Comparison of ENCODE assay signal across 7 cellular contexts in genomic region chr11:133064152-133064877, GRCh38.
DNase-seq lines count a peak whose midpoint lies in the region; ATAC-seq, FAIRE-seq and TF ChIP-seq lines count a peak whose summit lies in the region.

No MANE protein-coding gene starts in this region.

- dilution Hi-C loops in keratinocyte (cut with MboI; ENCODE audit: extremely low pct_ligation_motif_present, low sequenced_read_pairs), result no loop called here

- no peak for ATAC-seq in GM18861 (IDR thresholded peaks at IDR 0.05; ENCODE audit: unreplicated experiment)

- peak overlapping the region; percentile 12 for H3K4me2 ChIP-seq in keratinocyte (ENCODE audit: control insufficient read depth, extremely low read depth, insufficient read depth, low read depth, low read length)
- peak overlapping the region; percentile 93 for H3K4me2 ChIP-seq in smooth muscle cell

- H3K79me2 ChIP-seq in keratinocyte (ENCODE audit: control insufficient read depth, insufficient read depth, low read length) (no peaks in the 10 kb centered on the region), smooth muscle cell (ENCODE audit: low read depth) (no peaks in the 10 kb centered on the region)

- no peak overlapping the region for H3K27ac ChIP-seq in caudate nucleus (ENCODE audit: low read depth, low read length)
- no peak overlapping the region for H3K27ac ChIP-seq in keratinocyte (ENCODE audit: control insufficient read depth, insufficient read depth, low read length)
- H3K27ac ChIP-seq in smooth muscle cell (ENCODE audit: low read depth), result no peak overlapping the region

- H3K9me1 ChIP-seq in keratinocyte (ENCODE audit: control insufficient read depth, extremely low read depth, insufficient read depth, low read length), result no peaks in the 10 kb centered on the region

- H3K9ac ChIP-seq in keratinocyte (ENCODE audit: control insufficient read depth, extremely low read depth, insufficient read depth, low read length) (no peak overlapping the region), smooth muscle cell (ENCODE audit: low read depth) (peak overlapping the region; percentile 70)

- peak; percentile 88 for DNase-seq in NCI-H2227 (lab: John Stamatoyannopoulos, UW; ENCODE audit: unreplicated experiment)
- peak in 51 of 61 donors; percentile 18 to 78 (median 51) for DNase-seq in caudate nucleus (lab: John Stamatoyannopoulos, UW)
- no peak for DNase-seq in keratinocyte (ENCODE audit: low read depth, low spot score)
- peak; percentile 59 for DNase-seq in smooth muscle cell (lab: John Stamatoyannopoulos, UW; ENCODE audit: unreplicated experiment)
- DNase-seq in GM19238 (ENCODE audit: insufficient read length, low spot score), result no peak

- peak overlapping the region; percentile 62 for H2AFZ ChIP-seq in keratinocyte (ENCODE audit: control insufficient read depth, low read length)
- peak overlapping the region; percentile 99 for H2AFZ ChIP-seq in smooth muscle cell (ENCODE audit: low read depth)

- no peaks in the 10 kb centered on the region for H3F3A ChIP-seq in smooth muscle cell (ENCODE audit: low read depth)

- no peaks in the 10 kb centered on the region for H3K4me1 ChIP-seq in keratinocyte (ENCODE audit: control insufficient read depth, extremely low read depth, insufficient read depth, low read length)
- no peaks in the 10 kb centered on the region for H3K4me1 ChIP-seq in smooth muscle cell (ENCODE audit: low read depth)

- H3K9me3 ChIP-seq in keratinocyte (ENCODE audit: control insufficient read depth, low read depth, low read length) (no peaks in the 10 kb centered on the region), smooth muscle cell (replicated peaks; ENCODE audit: low read depth) (no peaks in the 10 kb centered on the region)

- no peaks in the 10 kb centered on the region for H4K20me1 ChIP-seq in keratinocyte (ENCODE audit: control insufficient read depth, extremely low read depth, insufficient read depth, low read length)
- no peaks in the 10 kb centered on the region for H4K20me1 ChIP-seq in smooth muscle cell (ENCODE audit: low read depth)

- WGBS in smooth muscle cell (ENCODE audit: low lambda C conversion rate), result 3% methylated on average over 44 of the region's 44 CpGs

- H3K36me3 ChIP-seq in keratinocyte (ENCODE audit: control insufficient read depth in 2 of 2, extremely low read depth in 1 of 2, insufficient read depth in 2 of 2, low read length in 2 of 2), result no peaks in the 10 kb centered on the region
- no peaks in the 10 kb centered on the region for H3K36me3 ChIP-seq in smooth muscle cell (ENCODE audit: low read depth)

- H3K27me3 ChIP-seq in keratinocyte (ENCODE audit: control insufficient read depth, extremely low read depth, insufficient read depth, low read length) (no peaks in the 10 kb centered on the region), smooth muscle cell (ENCODE audit: low read depth) (peaks cover 34% of the 10 kb centered on the region)

- TF ChIP-seq CTCF in GM12875 (IDR thresholded peaks at IDR 0.05; ENCODE audit: borderline replicate concordance, insufficient read depth, low read depth, low read length) (peak; percentile 24; the same call in 1 of the 2 replicates), keratinocyte (optimal IDR thresholded peaks at IDR 0.05 in 1 of 3, IDR thresholded peaks at IDR 0.05 in 1 of 3, conservative IDR thresholded peaks at IDR 0.05 in 1 of 3; ENCODE audit: extremely low read depth in 1 of 3, insufficient read depth in 2 of 3, low read length in 3 of 3) (peak in 2 of 3 experiments; percentile 33 to 46), smooth muscle cell (IDR thresholded peaks at IDR 0.05; ENCODE audit: borderline replicate concordance, insufficient read depth, poor library complexity, severe bottlenecking) (peak; percentile 86)

- no peak for FAIRE-seq in keratinocyte (lab: Jason Lieb, UNC)

- H3K4me3 ChIP-seq in GM12875 (ENCODE audit: low read depth, low read length), result no peak overlapping the region
- H3K4me3 ChIP-seq in keratinocyte (ENCODE audit: control insufficient read depth in 2 of 3, extremely low read depth in 1 of 3, insufficient read depth in 2 of 3, low read depth in 1 of 3, low read length in 3 of 3), result peak overlapping the region in 1 of 3 experiments; percentile 17
- peak overlapping the region; percentile 61 for H3K4me3 ChIP-seq in smooth muscle cell

Comparison
In these comparisons a context has a peak if more than half of its experiments do, and no peak if none do; other contexts are left out.
1. CTCF ChIP-seq: peak in every context shown above with its lines; median percentile 86 in smooth muscle cell; 40 in keratinocyte; 24 in GM12875.
2. DNase-seq: peak in NCI-H2227 (single experiment), caudate nucleus (51 of 61) and smooth muscle cell (single experiment); none in keratinocyte (single experiment) and GM19238 (single experiment).